8 cellular contexts compared by ENCODE assay signal in the genomic region with DNA sequence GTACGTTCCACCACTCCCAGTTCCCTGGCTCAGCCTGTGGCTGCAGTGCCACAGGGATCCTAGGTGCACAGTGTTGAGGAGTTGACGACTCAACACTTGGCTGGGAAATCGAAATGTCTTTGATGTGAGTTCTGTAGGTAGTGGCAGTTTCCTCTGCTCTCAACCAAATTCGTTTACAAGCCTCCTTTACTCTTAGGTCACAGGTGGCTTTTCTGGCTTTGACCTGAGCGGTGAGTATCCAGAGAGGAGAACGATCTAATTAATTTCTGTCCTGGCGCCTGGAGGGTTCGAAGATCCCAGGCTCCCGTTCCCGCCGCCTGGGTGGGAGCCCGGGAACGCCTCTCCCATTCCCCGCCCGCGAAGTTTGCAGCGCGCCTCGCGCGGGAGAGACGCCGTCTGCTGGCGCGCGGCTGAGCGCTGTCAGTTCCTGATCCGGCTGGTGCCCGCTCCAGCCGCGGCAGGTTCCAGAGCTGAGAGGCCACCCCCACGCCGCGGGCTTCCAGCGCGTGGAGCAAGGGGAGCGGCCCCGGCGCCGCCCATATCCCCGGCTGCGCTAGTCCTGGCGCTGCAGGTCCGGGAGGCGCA. TPM values are rescaled to one million over a fixed set of nuclear protein-coding genes. Genes with fewer than 3 reads are reported as not detected.
DNase-seq lines count a peak whose midpoint lies in the region; ATAC-seq and TF ChIP-seq lines count a peak whose summit lies in the region.

A gene with protein sequence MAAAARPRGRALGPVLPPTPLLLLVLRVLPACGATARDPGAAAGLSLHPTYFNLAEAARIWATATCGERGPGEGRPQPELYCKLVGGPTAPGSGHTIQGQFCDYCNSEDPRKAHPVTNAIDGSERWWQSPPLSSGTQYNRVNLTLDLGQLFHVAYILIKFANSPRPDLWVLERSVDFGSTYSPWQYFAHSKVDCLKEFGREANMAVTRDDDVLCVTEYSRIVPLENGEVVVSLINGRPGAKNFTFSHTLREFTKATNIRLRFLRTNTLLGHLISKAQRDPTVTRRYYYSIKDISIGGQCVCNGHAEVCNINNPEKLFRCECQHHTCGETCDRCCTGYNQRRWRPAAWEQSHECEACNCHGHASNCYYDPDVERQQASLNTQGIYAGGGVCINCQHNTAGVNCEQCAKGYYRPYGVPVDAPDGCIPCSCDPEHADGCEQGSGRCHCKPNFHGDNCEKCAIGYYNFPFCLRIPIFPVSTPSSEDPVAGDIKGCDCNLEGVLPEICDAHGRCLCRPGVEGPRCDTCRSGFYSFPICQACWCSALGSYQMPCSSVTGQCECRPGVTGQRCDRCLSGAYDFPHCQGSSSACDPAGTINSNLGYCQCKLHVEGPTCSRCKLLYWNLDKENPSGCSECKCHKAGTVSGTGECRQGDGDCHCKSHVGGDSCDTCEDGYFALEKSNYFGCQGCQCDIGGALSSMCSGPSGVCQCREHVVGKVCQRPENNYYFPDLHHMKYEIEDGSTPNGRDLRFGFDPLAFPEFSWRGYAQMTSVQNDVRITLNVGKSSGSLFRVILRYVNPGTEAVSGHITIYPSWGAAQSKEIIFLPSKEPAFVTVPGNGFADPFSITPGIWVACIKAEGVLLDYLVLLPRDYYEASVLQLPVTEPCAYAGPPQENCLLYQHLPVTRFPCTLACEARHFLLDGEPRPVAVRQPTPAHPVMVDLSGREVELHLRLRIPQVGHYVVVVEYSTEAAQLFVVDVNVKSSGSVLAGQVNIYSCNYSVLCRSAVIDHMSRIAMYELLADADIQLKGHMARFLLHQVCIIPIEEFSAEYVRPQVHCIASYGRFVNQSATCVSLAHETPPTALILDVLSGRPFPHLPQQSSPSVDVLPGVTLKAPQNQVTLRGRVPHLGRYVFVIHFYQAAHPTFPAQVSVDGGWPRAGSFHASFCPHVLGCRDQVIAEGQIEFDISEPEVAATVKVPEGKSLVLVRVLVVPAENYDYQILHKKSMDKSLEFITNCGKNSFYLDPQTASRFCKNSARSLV (N-terminal part only) (plus strand): TSS at position 423 of the 585 bp plus-strand sequence. CDS start 231 bp downstream, outside the sequence.

- peak; percentile 47 for DNase-seq in GM06990 (ENCODE audit: extremely low read depth, insufficient read length)
- DNase-seq in Kasumi-1 (lab: John Stamatoyannopoulos, UW) = peak; percentile 7 to 23
- DNase-seq in dedifferentiated amniotic fluid mesenchymal stem cell (ENCODE audit: extremely low spot score) = peak; percentile 49
- peak; percentile 8 to 60 for DNase-seq in stimulated activated effector memory CD8-positive, alpha-beta T cell treated with anti-CD3 and anti-CD28 coated beads, Interleukin-12 subunit alpha, Interleukin-12 subunit beta, amount 100 ng/mL, for 72 hours (ENCODE audit: low spot score in 2 of 2)
- DNase-seq in GOT3 (lab: John Stamatoyannopoulos, UW) = no peak
- DNase-seq in pons (ENCODE audit: low spot score) = no peak

- WGBS in liver = under 1% methylated on average over 45 of the region's 45 CpGs

- H3K4me1 ChIP-seq in liver (ENCODE audit: control insufficient read depth in 4 of 4, insufficient read depth in 4 of 4, low read length in 3 of 4) = peaks cover 10 to 18% (median 15%) of the 10 kb centered on the region in 4 donors

- H3K4me3 ChIP-seq in GM06990 (replicated peaks; ENCODE audit: low read depth, low read length) (peak within 1 kb of the TSS; percentile 27), liver (ENCODE audit: low read depth in 1 of 3, low read length in 3 of 3) (peak within 1 kb of the TSS in 2 of 3 donors; percentile 47 to 69)

- no peak within 1 kb of the TSS for H3K9ac ChIP-seq in liver (ENCODE audit: low read depth in 1 of 2, low read length in 2 of 2)

- TF ChIP-seq RAD21 in liver (IDR thresholded peaks at IDR 0.05) = peak; percentile 14 to 47

- H3K4me3 Mint-ChIP-seq in stimulated activated effector memory CD8-positive, alpha-beta T cell treated with anti-CD3 and anti-CD28 coated beads, Interleukin-12 subunit alpha, Interleukin-12 subunit beta, amount 100 ng/mL, for 72 hours = peak within 1 kb of the TSS; percentile 47

- no peak for TF ChIP-seq CTCF in GM06990 (IDR thresholded peaks at IDR 0.05; ENCODE audit: insufficient read depth, low read length, poor library complexity, severe bottlenecking)
- TF ChIP-seq CTCF in VCaP (conservative IDR thresholded peaks at IDR 0.05) = peak; percentile 47
- TF ChIP-seq CTCF in liver (IDR thresholded peaks at IDR 0.05; ENCODE audit: low read depth, low read length, missing input control) = no peak

- no peaks in the 10 kb centered on the region for H3K9me3 ChIP-seq in liver (ENCODE audit: control insufficient read depth in 4 of 4, low read length in 3 of 4)

- peaks cover 5% of the 10 kb centered on the region for H3K4me1 Mint-ChIP-seq in stimulated activated effector memory CD8-positive, alpha-beta T cell treated with anti-CD3 and anti-CD28 coated beads, Interleukin-12 subunit alpha, Interleukin-12 subunit beta, amount 100 ng/mL, for 72 hours

- no peaks in the 10 kb centered on the region for H3K36me3 Mint-ChIP-seq in stimulated activated effector memory CD8-positive, alpha-beta T cell treated with anti-CD3 and anti-CD28 coated beads, Interleukin-12 subunit alpha, Interleukin-12 subunit beta, amount 100 ng/mL, for 72 hours

- ATAC-seq in stimulated activated effector memory CD8-positive, alpha-beta T cell treated with anti-CD3 and anti-CD28 coated beads, Interleukin-12 subunit alpha, Interleukin-12 subunit beta, amount 100 ng/mL, for 72 hours = peak; percentile 79

- H3K36me3 ChIP-seq in GM06990 (ENCODE audit: control insufficient read depth, insufficient read depth, low read length) (no peaks in the 10 kb centered on the region), liver (ENCODE audit: control insufficient read depth in 4 of 4, insufficient read depth in 3 of 4, low read depth in 1 of 4, low read length in 3 of 4) (no peaks in the 10 kb centered on the region)

- H3K27ac ChIP-seq in VCaP (peak within 1 kb of the TSS; percentile 95), liver (ENCODE audit: low read depth in 1 of 2, low read length in 2 of 2) (no peak within 1 kb of the TSS)

- H3K27ac Mint-ChIP-seq in stimulated activated effector memory CD8-positive, alpha-beta T cell treated with anti-CD3 and anti-CD28 coated beads, Interleukin-12 subunit alpha, Interleukin-12 subunit beta, amount 100 ng/mL, for 72 hours = no peak within 1 kb of the TSS

- H3K27me3 ChIP-seq in GM06990 (replicated peaks; ENCODE audit: control insufficient read depth, insufficient read depth, low read length) (no peaks in the 10 kb centered on the region; the same call in 1 of the 2 replicates), liver (ENCODE audit: control insufficient read depth in 4 of 4, insufficient read depth in 4 of 4, low read length in 3 of 4) (peaks cover 0 to 5% (median 2%) of the 10 kb centered on the region in 4 donors)

- H3K9me3 Mint-ChIP-seq in stimulated activated effector memory CD8-positive, alpha-beta T cell treated with anti-CD3 and anti-CD28 coated beads, Interleukin-12 subunit alpha, Interleukin-12 subunit beta, amount 100 ng/mL, for 72 hours = no peaks in the 10 kb centered on the region

TF ChIP-seq in liver, 16 proteins besides CTCF, POLR2A, EP300 and RAD21:
- no peak for TF ChIP-seq TAF1 (conservative IDR thresholded peaks at IDR 0.05)
- TF ChIP-seq RXRA (IDR thresholded peaks at IDR 0.05) = no peak
- TF ChIP-seq, protein P1, sequence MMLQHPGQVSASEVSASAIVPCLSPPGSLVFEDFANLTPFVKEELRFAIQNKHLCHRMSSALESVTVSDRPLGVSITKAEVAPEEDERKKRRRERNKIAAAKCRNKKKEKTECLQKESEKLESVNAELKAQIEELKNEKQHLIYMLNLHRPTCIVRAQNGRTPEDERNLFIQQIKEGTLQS (IDR thresholded peaks at IDR 0.05) = no peak
- no peak for TF ChIP-seq NR2F2 (IDR thresholded peaks at IDR 0.05)
- no peak for TF ChIP-seq FOXA2 (IDR thresholded peaks at IDR 0.05)

RNA-seq across cellular contexts. Expression of the gene that starts here (rescaled TPM):
- total RNA-seq in liver = 1 to 10 TPM in 1 of 2 donors, under 1 TPM in 1; 0.28 to 3.9 TPM
- under 1 TPM; 0.26 to 0.46 TPM for polyA plus RNA-seq in liver

Comparison
In these comparisons a context has a peak if more than half of its experiments do, and no peak if none do; other contexts are left out.
1. DNase-seq: peak in GM06990 (single experiment), Kasumi-1 (2 of 2), dedifferentiated amniotic fluid mesenchymal stem cell (single experiment) and stimulated activated effector memory CD8-positive, alpha-beta T cell treated with anti-CD3 and anti-CD28 coated beads, Interleukin-12 subunit alpha, Interleukin-12 subunit beta, amount 100 ng/mL, for 72 hours (2 of 2); none in GOT3 (single experiment) and pons (single experiment).